ENCODE assay signal across 8 cellular contexts in the genomic region with DNA sequence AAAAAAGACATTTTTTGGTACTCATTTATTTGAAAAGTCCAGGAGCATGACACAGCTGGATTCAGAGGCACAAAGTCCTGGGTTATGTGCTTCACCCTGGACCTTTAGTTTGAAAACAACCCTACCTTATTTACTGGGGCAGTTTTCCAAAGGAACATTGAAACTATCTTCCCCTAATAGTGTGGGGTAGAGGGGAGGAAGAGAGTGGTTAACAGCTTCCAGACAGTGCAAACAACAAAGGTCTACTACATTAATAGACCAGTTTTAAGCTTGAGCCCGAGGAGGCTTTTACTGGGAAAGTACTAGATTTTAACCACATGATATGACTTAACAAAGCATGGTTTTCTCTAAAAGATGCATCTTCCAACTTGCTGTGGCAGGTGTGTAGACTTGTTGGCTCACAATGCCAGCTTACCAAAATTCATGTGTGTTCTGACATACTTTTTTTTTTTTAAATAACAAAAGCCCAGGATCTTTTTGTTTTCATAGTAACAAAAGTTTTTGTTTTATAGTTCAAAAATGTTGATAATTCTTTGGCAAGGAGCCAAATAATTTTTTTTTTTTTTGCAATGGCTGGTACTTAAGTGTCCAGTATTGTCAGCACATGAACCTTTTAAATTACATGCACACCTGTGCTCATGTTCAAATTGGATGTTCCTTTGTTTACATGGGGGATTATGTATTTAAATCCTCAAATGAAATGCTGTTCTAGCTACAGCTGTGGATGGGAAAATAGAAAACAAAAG. TPM values are rescaled to one million over a fixed set of nuclear protein-coding genes. Genes with fewer than 3 reads are reported as not detected.
DNase-seq lines count a peak whose midpoint lies in the region; ATAC-seq and TF ChIP-seq lines count a peak whose summit lies in the region.

No MANE protein-coding gene starts in this region.

- peak overlapping the region; percentile 90 for H3K4me3 ChIP-seq in HL-60 (replicated peaks; ENCODE audit: insufficient read depth, low read length)
- peak overlapping the region; percentile 73 to 91 (median 86) for H3K4me3 ChIP-seq in fibroblast of lung (replicated peaks in 1 of 4; ENCODE audit: control extremely low read depth in 1 of 4, insufficient read depth in 1 of 4, low read depth in 3 of 4, low read length in 4 of 4)
- peak overlapping the region in 2 of 3 donors; percentile 69 to 74 for H3K4me3 ChIP-seq in skeletal muscle tissue (ENCODE audit: low read length in 3 of 3)

- H3K4me2 ChIP-seq in fibroblast of lung (ENCODE audit: extremely low read depth, insufficient read depth, low read length) = peak overlapping the region; percentile 91

- H3K9me3 ChIP-seq in fibroblast of lung (ENCODE audit: control insufficient read depth, insufficient read depth, low read depth, low read length) (no peaks in the 10 kb centered on the region), skeletal muscle tissue (ENCODE audit: control insufficient read depth in 3 of 3, low read length in 3 of 3) (no peaks in the 10 kb centered on the region)

- H3K36me3 ChIP-seq in fibroblast of lung (ENCODE audit: control insufficient read depth, insufficient read depth, low read length) (peaks cover 8% of the 10 kb centered on the region), skeletal muscle tissue (ENCODE audit: control insufficient read depth in 3 of 3, insufficient read depth in 3 of 3, low read length in 3 of 3) (peaks cover 21 to 29% (median 26%) of the 10 kb centered on the region in 3 donors)

- H3K27me3 ChIP-seq in HL-60 (ENCODE audit: insufficient read depth, poor library complexity, severe bottlenecking) (no peaks in the 10 kb centered on the region), fibroblast of lung (ENCODE audit: control insufficient read depth, insufficient read depth, low read length) (no peaks in the 10 kb centered on the region), skeletal muscle tissue (ENCODE audit: control insufficient read depth in 3 of 3, insufficient read depth in 3 of 3, low read length in 3 of 3) (no peaks in the 10 kb centered on the region)

- peaks cover 18% of the 10 kb centered on the region for H3K4me1 ChIP-seq in fibroblast of lung (ENCODE audit: control insufficient read depth, extremely low read depth, insufficient read depth, low read length)
- H3K4me1 ChIP-seq in skeletal muscle tissue (ENCODE audit: control insufficient read depth in 3 of 3, insufficient read depth in 3 of 3, low read length in 3 of 3) = peaks cover 18 to 27% (median 19%) of the 10 kb centered on the region in 3 donors

- TF ChIP-seq CTCF in HL-60 (IDR thresholded peaks at IDR 0.05; ENCODE audit: insufficient read depth, low read length) (no peak), fibroblast of lung (conservative IDR thresholded peaks at IDR 0.05 in 1 of 2, IDR thresholded peaks at IDR 0.05 in 1 of 2; ENCODE audit: low read depth in 1 of 2, low read length in 2 of 2) (no peak)

- H2AFZ ChIP-seq in fibroblast of lung (ENCODE audit: low read length) = no peak overlapping the region

- H3K9ac ChIP-seq in fibroblast of lung (ENCODE audit: insufficient read depth, low read length) (peak overlapping the region; percentile 29), skeletal muscle tissue (ENCODE audit: low read depth in 1 of 3, low read length in 3 of 3) (peak overlapping the region in 1 of 3 donors; percentile 96)

- peak overlapping the region; percentile 16 for H3K27ac ChIP-seq in HL-60 (replicated peaks)
- peak overlapping the region; percentile 96 for H3K27ac ChIP-seq in fibroblast of lung (ENCODE audit: insufficient read depth, low read length)
- H3K27ac ChIP-seq in skeletal muscle tissue (ENCODE audit: low read depth, low read length) = peak overlapping the region; percentile 96

- DNase-seq in HL-60 (ENCODE audit: low read depth in 1 of 2, low spot score in 1 of 2) (no peak), RKO (ENCODE audit: low spot score) (peak; percentile 40), fibroblast of lung (ENCODE audit: low read depth in 2 of 2) (peak; percentile 8 to 22), NCI-H446 treated with DMSO at 0.1 percent for 48 hours (lab: John Stamatoyannopoulos, UW) (no peak)

- peaks cover 2% of the 10 kb centered on the region for H4K20me1 ChIP-seq in fibroblast of lung (ENCODE audit: control insufficient read depth, extremely low read depth, insufficient read depth, low read length)

- ATAC-seq in HG03039 (IDR thresholded peaks at IDR 0.05; ENCODE audit: unreplicated experiment) (no peak), HG02588 (IDR thresholded peaks at IDR 0.05; ENCODE audit: unreplicated experiment) (no peak), HG02571 (IDR thresholded peaks at IDR 0.05; ENCODE audit: unreplicated experiment) (no peak)

- H3K79me2 ChIP-seq in fibroblast of lung (ENCODE audit: control insufficient read depth, insufficient read depth, low read length) = peaks cover 49% of the 10 kb centered on the region

RNA-seq across cellular contexts. Expression of gene GSTO1, which starts 1.8 kb away (rescaled TPM):
- total RNA-seq in fibroblast of lung = 145 and 151 TPM in 2 replicates
- polyA plus RNA-seq in fibroblast of lung = 249 and 311 TPM in 2 replicates
- 243 and 320 TPM in 2 replicates for polyA plus RNA-seq in fibroblast of lung (2012)
- 11.0 and 14.4 TPM in 2 replicates for polyA minus RNA-seq in fibroblast of lung (ENCODE audit: low replicate concordance)
- 53.2 TPM for total RNA-seq in skeletal muscle tissue

RNA-seq across cellular contexts. Expression of gene GSTO2, which starts 12.5 kb away (rescaled TPM):
- total RNA-seq in fibroblast of lung (2.1 and 3.1 TPM in 2 replicates), skeletal muscle tissue (not detected)
- polyA plus RNA-seq in fibroblast of lung = 2.9 and 5.9 TPM in 2 replicates
- polyA plus RNA-seq in fibroblast of lung (2012) = 2.8 and 4.8 TPM in 2 replicates
- 2.4 and 2.7 TPM in 2 replicates for polyA minus RNA-seq in fibroblast of lung (ENCODE audit: low replicate concordance)

RNA-seq across cellular contexts. Expression of gene CFAP43, which starts 24.3 kb away (rescaled TPM):
- total RNA-seq in fibroblast of lung (under 0.01 and 0.26 TPM in 2 replicates), skeletal muscle tissue (2.1 TPM)
- 0.06 and 0.10 TPM in 2 replicates for polyA plus RNA-seq in fibroblast of lung
- polyA plus RNA-seq in fibroblast of lung (2012) = 0.08 TPM in 1 of 2 replicates, not detected in the other
- polyA minus RNA-seq in fibroblast of lung (ENCODE audit: low replicate concordance) = not detected in 2 replicates

Comparison
In these comparisons a context has a peak if more than half of its experiments do, and no peak if none do; other contexts are left out.
1. DNase-seq: peak in RKO (single experiment) and fibroblast of lung (2 of 2); none in HL-60 (0 of 2) and NCI-H446 treated with DMSO at 0.1 percent for 48 hours (single experiment).
2. H3K27ac ChIP-seq: peak in every context shown above with its lines; median percentile 96 in fibroblast of lung; 96 in skeletal muscle tissue; 16 in HL-60.
3. Peak in every context shown above with its lines, with median percentiles within 50 percentile points of each other: H3K4me3 ChIP-seq.